Comparison of ENCODE assay signal across 14 cellular contexts in genomic region chr10:114393886-114394285, GRCh38.
"Had no signal": no experiment of that assay in that cellular context is flagged by ENCODE, and none has a peak within 500 bp of the region (broad histone marks: within the 10 kb centered on the region; RNA-seq: fewer than 3 reads in every experiment).

No MANE protein-coding gene starts in this region.

- H3K9ac ChIP-seq: SK-N-SH had no signal

- H3K27me3 ChIP-seq: ovary, upper lobe of right lung had no signal

- H3K4me3 ChIP-seq: lung, mucosa of descending colon, ovary, upper lobe of right lung had no signal

- H3K4me2 ChIP-seq: SK-N-SH had no signal

- H3K27ac ChIP-seq: upper lobe of right lung, WERI-Rb-1 had no signal

- ATAC-seq: activated CD4-positive, alpha-beta T cell treated with anti-CD3 and anti-CD28 coated beads for 36 hours; activated CD8-positive, alpha-beta T cell treated with anti-CD3 and anti-CD28 coated beads, Interleukin-2, amount 10 ng/mL, durations not matched to agents 7 days and 5 days; left cardiac atrium; mucosa of descending colon; upper lobe of right lung had no signal

- H3K9me3 ChIP-seq: mucosa of descending colon, ovary, SK-N-SH, upper lobe of right lung had no signal

- H3K36me3 ChIP-seq: ovary, upper lobe of right lung, WERI-Rb-1 had no signal

- DNase-seq: activated CD4-positive, alpha-beta T cell treated with anti-CD3 and anti-CD28 coated beads for 36 hours; activated CD8-positive, alpha-beta T cell treated with anti-CD3 and anti-CD28 coated beads, Interleukin-2, amount 10 ng/mL, durations not matched to agents 7 days and 5 days; activated naive CD4-positive, alpha-beta T cell treated with anti-CD3 and anti-CD28 coated beads for 36 hours; central memory CD4-positive, alpha-beta T cell; cortex of kidney; effector CD8-positive, alpha-beta T cell; left cardiac atrium; mucosa of descending colon; ovary; SK-N-SH; T-helper 1 cell; upper lobe of right lung; WERI-Rb-1 had no signal
